ENCODE assay signal across 8 cellular contexts in genomic region chr3:16774536-16774935, GRCh38.
DNase-seq lines count a peak whose midpoint lies in the region; ATAC-seq and TF ChIP-seq lines count a peak whose summit lies in the region.
"Not testable (repeated sequence)": the region's sequence is repeated elsewhere in the genome, so short reads cannot be mapped to it uniquely, and the experiment has no call there.

No MANE protein-coding gene starts in this region.

- not testable (repeated sequence) for H3K4me2 ChIP-seq in DND-41 (ENCODE audit: insufficient read depth, low read length)

- not testable (repeated sequence) for H3K36me3 Mint-ChIP-seq in CD14-positive monocyte; activated CD4-positive, alpha-beta T cell treated with anti-CD3 and anti-CD28 coated beads for 36 hours (ENCODE audit: low read depth); activated T-cell treated with anti-CD3 and anti-CD28 coated beads, Interleukin-2, amount 50 U/mL, for 24 hours (ENCODE audit: low read depth); activated naive CD8-positive, alpha-beta T cell treated with anti-CD3 and anti-CD28 coated beads, Interleukin-2, amount 50 U/mL, for 24 hours (ENCODE audit: low read depth); natural killer cell; stimulated activated naive CD8-positive, alpha-beta T cell treated with anti-CD3 and anti-CD28 coated beads, Interleukin-15, Interleukin-2, amounts not matched to agents 100 ng/mL and 50 ng/mL, for 24 hours (ENCODE audit: low read depth)

- H3K4me3 ChIP-seq in DND-41 (ENCODE audit: low read depth in 1 of 2, low read length in 2 of 2), result not testable (repeated sequence)

- H3K9me3 Mint-ChIP-seq in CD14-positive monocyte; activated CD4-positive, alpha-beta T cell treated with anti-CD3 and anti-CD28 coated beads for 36 hours (ENCODE audit: low read depth); activated T-cell treated with anti-CD3 and anti-CD28 coated beads, Interleukin-2, amount 50 U/mL, for 24 hours; activated naive CD8-positive, alpha-beta T cell treated with anti-CD3 and anti-CD28 coated beads, Interleukin-2, amount 50 U/mL, for 24 hours; natural killer cell; stimulated activated naive CD8-positive, alpha-beta T cell treated with anti-CD3 and anti-CD28 coated beads, Interleukin-15, Interleukin-2, amounts not matched to agents 100 ng/mL and 50 ng/mL, for 24 hours: not testable (repeated sequence)

- H3K27me3 Mint-ChIP-seq in CD14-positive monocyte (ENCODE audit: low read depth in 3 of 3); activated naive CD8-positive, alpha-beta T cell treated with anti-CD3 and anti-CD28 coated beads, Interleukin-2, amount 50 U/mL, for 24 hours; stimulated activated naive CD8-positive, alpha-beta T cell treated with anti-CD3 and anti-CD28 coated beads, Interleukin-15, Interleukin-2, amounts not matched to agents 100 ng/mL and 50 ng/mL, for 24 hours: not testable (repeated sequence)
- peaks cover 15% of the 10 kb centered on the region for H3K27me3 Mint-ChIP-seq in activated CD4-positive, alpha-beta T cell treated with anti-CD3 and anti-CD28 coated beads for 36 hours
- peaks cover 17% of the 10 kb centered on the region for H3K27me3 Mint-ChIP-seq in activated T-cell treated with anti-CD3 and anti-CD28 coated beads, Interleukin-2, amount 50 U/mL, for 24 hours
- peaks cover 17 to 27% of the 10 kb centered on the region in 2 donors for H3K27me3 Mint-ChIP-seq in natural killer cell (ENCODE audit: low read depth in 2 of 2)

- intact Hi-C loops in CD14-positive monocyte (cut with micrococcal nuclease); activated CD4-positive, alpha-beta T cell treated with anti-CD3 and anti-CD28 coated beads for 36 hours (cut with DNase I, micrococcal nuclease); natural killer cell (cut with micrococcal nuclease): not testable (repeated sequence)

- CTCF ChIA-PET in activated CD4-positive, alpha-beta T cell treated with anti-CD3 and anti-CD28 coated beads for 36 hours (lab: Charles Lee), result not testable (repeated sequence)

- not testable (repeated sequence) for H3K4me1 Mint-ChIP-seq in CD14-positive monocyte; activated CD4-positive, alpha-beta T cell treated with anti-CD3 and anti-CD28 coated beads for 36 hours
- H3K4me1 Mint-ChIP-seq in activated T-cell treated with anti-CD3 and anti-CD28 coated beads, Interleukin-2, amount 50 U/mL, for 24 hours (ENCODE audit: low read depth), result peaks cover 12% of the 10 kb centered on the region
- peaks cover 10% of the 10 kb centered on the region for H3K4me1 Mint-ChIP-seq in activated naive CD8-positive, alpha-beta T cell treated with anti-CD3 and anti-CD28 coated beads, Interleukin-2, amount 50 U/mL, for 24 hours
- peaks cover 19 to 23% of the 10 kb centered on the region in 2 donors for H3K4me1 Mint-ChIP-seq in natural killer cell
- H3K4me1 Mint-ChIP-seq in stimulated activated naive CD8-positive, alpha-beta T cell treated with anti-CD3 and anti-CD28 coated beads, Interleukin-15, Interleukin-2, amounts not matched to agents 100 ng/mL and 50 ng/mL, for 24 hours (ENCODE audit: low read depth), result peaks cover 14% of the 10 kb centered on the region

- not testable (repeated sequence) for DNase-seq in CD14-positive monocyte (ENCODE audit: low spot score); activated T-cell treated with anti-CD3 and anti-CD28 coated beads, Interleukin-2, amount 50 U/mL, for 24 hours; natural killer cell
- DNase-seq in DND-41, result peak; percentile 65
- DNase-seq in activated CD4-positive, alpha-beta T cell treated with anti-CD3 and anti-CD28 coated beads for 36 hours, result peak; percentile 48
- peak; percentile 18 for DNase-seq in activated naive CD4-positive, alpha-beta T cell treated with anti-CD3 and anti-CD28 coated beads, Interleukin-2, amount 50 U/mL, for 16 hours
- DNase-seq in activated naive CD8-positive, alpha-beta T cell treated with anti-CD3 and anti-CD28 coated beads, Interleukin-2, amount 50 U/mL, for 24 hours, result peak; percentile 9

- H3K9ac ChIP-seq in DND-41 (ENCODE audit: low read depth, low read length), result not testable (repeated sequence)

- peak; percentile 33; the same call in 1 of the 3 replicates for ATAC-seq in DND-41 (ENCODE audit: insufficient read depth, low read depth)
- not testable (repeated sequence) for ATAC-seq in activated CD4-positive, alpha-beta T cell treated with anti-CD3 and anti-CD28 coated beads for 36 hours; activated naive CD8-positive, alpha-beta T cell treated with anti-CD3 and anti-CD28 coated beads, Interleukin-2, amount 50 U/mL, for 24 hours; natural killer cell

- H4K20me1 ChIP-seq in DND-41 (ENCODE audit: insufficient read depth, low read length), result not testable (repeated sequence)

- POLR2A ChIA-PET in activated CD4-positive, alpha-beta T cell treated with anti-CD3 and anti-CD28 coated beads for 36 hours (lab: Charles Lee), result not testable (repeated sequence)

- TF ChIP-seq CTCF in CD14-positive monocyte (IDR thresholded peaks at IDR 0.05); DND-41 (IDR thresholded peaks at IDR 0.05; ENCODE audit: borderline replicate concordance, extremely low read depth, low read length, poor library complexity, severe bottlenecking); natural killer cell (IDR thresholded peaks at IDR 0.05): not testable (repeated sequence)

- H3K9me3 ChIP-seq in DND-41 (ENCODE audit: insufficient read depth, low read length, severe bottlenecking), result not testable (repeated sequence)

- not testable (repeated sequence) for H3K79me2 ChIP-seq in DND-41 (ENCODE audit: insufficient read depth, low read length)

- H2AFZ ChIP-seq in DND-41 (ENCODE audit: low read depth, low read length), result not testable (repeated sequence)

- not testable (repeated sequence) for H3K27ac ChIP-seq in DND-41 (ENCODE audit: low read length)

- H3K4me1 ChIP-seq in DND-41 (ENCODE audit: insufficient read depth, low read length), result not testable (repeated sequence)

- not testable (repeated sequence) for H3K27me3 ChIP-seq in DND-41 (ENCODE audit: insufficient read depth, low read length, poor library complexity)

- H3K36me3 ChIP-seq in DND-41 (ENCODE audit: insufficient read depth, low read length), result not testable (repeated sequence)

- H3K4me3 Mint-ChIP-seq in CD14-positive monocyte (peak overlapping the region; percentile 55 to 71), natural killer cell (peak overlapping the region; percentile 66)
- peak overlapping the region; percentile 43 for H3K4me3 Mint-ChIP-seq in activated CD4-positive, alpha-beta T cell treated with anti-CD3 and anti-CD28 coated beads for 36 hours
- H3K4me3 Mint-ChIP-seq in activated T-cell treated with anti-CD3 and anti-CD28 coated beads, Interleukin-2, amount 50 U/mL, for 24 hours, result peak overlapping the region; percentile 19
- peak overlapping the region; percentile 59 for H3K4me3 Mint-ChIP-seq in activated naive CD8-positive, alpha-beta T cell treated with anti-CD3 and anti-CD28 coated beads, Interleukin-2, amount 50 U/mL, for 24 hours
- peak overlapping the region; percentile 48 for H3K4me3 Mint-ChIP-seq in stimulated activated naive CD8-positive, alpha-beta T cell treated with anti-CD3 and anti-CD28 coated beads, Interleukin-15, Interleukin-2, amounts not matched to agents 100 ng/mL and 50 ng/mL, for 24 hours

- H3K27ac Mint-ChIP-seq in CD14-positive monocyte; activated naive CD8-positive, alpha-beta T cell treated with anti-CD3 and anti-CD28 coated beads, Interleukin-2, amount 50 U/mL, for 24 hours; natural killer cell: not testable (repeated sequence)
- H3K27ac Mint-ChIP-seq in activated CD4-positive, alpha-beta T cell treated with anti-CD3 and anti-CD28 coated beads for 36 hours, result peak overlapping the region; percentile 63
- H3K27ac Mint-ChIP-seq in activated T-cell treated with anti-CD3 and anti-CD28 coated beads, Interleukin-2, amount 50 U/mL, for 24 hours, result peak overlapping the region; percentile 18
- peak overlapping the region; percentile 54 for H3K27ac Mint-ChIP-seq in stimulated activated naive CD8-positive, alpha-beta T cell treated with anti-CD3 and anti-CD28 coated beads, Interleukin-15, Interleukin-2, amounts not matched to agents 100 ng/mL and 50 ng/mL, for 24 hours
